1 cellular context compared by ENCODE assay signal in genomic region chr16:89917773-89918452, GRCh38.
TF ChIP-seq lines count a peak whose summit lies in the region.

No MANE protein-coding gene starts in this region.

TF ChIP-seq in K562, 482 proteins besides CTCF, POLR2A, EP300 and RAD21 (continued from another document and continues in another):
- TF ChIP-seq ID3 (CRISPR knock-in tag; IDR thresholded peaks at IDR 0.05) (no peak), ID3 (tag; IDR thresholded peaks at IDR 0.05) (0 out of 2 replicates have a peak, but pooled peaks have one; percentile 67), C11orf30 (IDR thresholded peaks at IDR 0.05; ENCODE audit: low read depth) (no peak), RBBP5 (IDR thresholded peaks at IDR 0.05; ENCODE audit: borderline replicate concordance, insufficient read depth, low read length, poor library complexity, severe bottlenecking) (peak; percentile 45), TAF1 (IDR thresholded peaks at IDR 0.05; ENCODE audit: control insufficient read depth, extremely low read depth, insufficient read depth, low read length, severe bottlenecking) (peak; percentile 34), ZNF76 (CRISPR knock-in tag; IDR thresholded peaks at IDR 0.05; ENCODE audit: borderline replicate concordance) (no peak), L3MBTL2 (IDR thresholded peaks at IDR 0.05) (peak; percentile 98), LEF1 (IDR thresholded peaks at IDR 0.05) (peak; percentile 94), JUN (IDR thresholded peaks at IDR 0.05; ENCODE audit: borderline replicate concordance, low read depth, low read length) (peak; percentile 16; the same call in 1 of the 2 replicates), JUN (CRISPR knock-in tag; IDR thresholded peaks at IDR 0.05; ENCODE audit: borderline replicate concordance) (no peak), EP400 (IDR thresholded peaks at IDR 0.05) (peak; percentile 71; the same call in 1 of the 2 replicates), SP1 (CRISPR knock-in tag; IDR thresholded peaks at IDR 0.05) (0 out of 2 replicates have a peak, but pooled peaks have one; percentile 27), TGIF2 (CRISPR knock-in tag; IDR thresholded peaks at IDR 0.05) (0 out of 2 replicates have a peak, but pooled peaks have one; percentile 36), PHF20 (IDR thresholded peaks at IDR 0.05; ENCODE audit: partially characterized antibody) (peak; percentile 74), HCFC1 (IDR thresholded peaks at IDR 0.05; ENCODE audit: low read depth, low read length) (0 out of 2 replicates have a peak, but pooled peaks have one; percentile 18), ZKSCAN1 (IDR thresholded peaks at IDR 0.05; ENCODE audit: low read depth, low read length) (0 out of 2 replicates have a peak, but pooled peaks have one; percentile 24), KDM1A (IDR thresholded peaks at IDR 0.05) (peak in 1 of 2 experiments; percentile 24; a peak in 1 of 4 replicates), FIP1L1 (IDR thresholded peaks at IDR 0.05; ENCODE audit: low read depth, low read length, poor library complexity, severe bottlenecking) (peak; percentile 81), RB1 (IDR thresholded peaks at IDR 0.05; ENCODE audit: low read depth) (peak; percentile 54), ERF (CRISPR knock-in tag; IDR thresholded peaks at IDR 0.05) (peak; percentile 16; the same call in 1 of the 2 replicates), USF2 (CRISPR knock-in tag; IDR thresholded peaks at IDR 0.05) (peak; percentile 60), CXXC5 (CRISPR knock-in tag; IDR thresholded peaks at IDR 0.05) (peak; percentile 78), KDM4B (IDR thresholded peaks at IDR 0.05; ENCODE audit: borderline replicate concordance in 2 of 2, low read depth in 1 of 2) (no peak), KLF13 (tag; IDR thresholded peaks at IDR 0.05; ENCODE audit: borderline replicate concordance, low read depth) (peak; percentile 21; the same call in 1 of the 2 replicates), HMGN3 (IDR thresholded peaks at IDR 0.05; ENCODE audit: borderline replicate concordance, extremely low read depth, insufficient read length, low read depth, low read length) (peak; percentile 58), CCNT2 (IDR thresholded peaks at IDR 0.05; ENCODE audit: borderline replicate concordance, extremely low read depth, insufficient read length, low read depth, low read length) (peak; percentile 18), ZNF717 (CRISPR knock-in tag; IDR thresholded peaks at IDR 0.05) (0 out of 2 replicates have a peak, but pooled peaks have one; percentile 68), RNF2 (IDR thresholded peaks at IDR 0.05) (peak; percentile 80), CHD4 (IDR thresholded peaks at IDR 0.05; ENCODE audit: insufficient read depth, insufficient replicate concordance, low read depth, low read length, poor library complexity, severe bottlenecking) (no peak), ETV5 (CRISPR knock-in tag; IDR thresholded peaks at IDR 0.05; ENCODE audit: low read depth) (peak; percentile 58; the same call in 1 of the 2 replicates), E2F1 (CRISPR knock-in tag; IDR thresholded peaks at IDR 0.05) (0 out of 2 replicates have a peak, but pooled peaks have one; percentile 51), ZBTB9 (CRISPR knock-in tag; IDR thresholded peaks at IDR 0.05) (peak; percentile 81; the same call in 1 of the 2 replicates), PCBP1 (IDR thresholded peaks at IDR 0.05; ENCODE audit: low read depth, low read length, poor library complexity, severe bottlenecking) (peak; percentile 41), ZC3H11A (IDR thresholded peaks at IDR 0.05; ENCODE audit: low read depth, low read length) (no peak), SPI1 (IDR thresholded peaks at IDR 0.05; ENCODE audit: borderline replicate concordance, low read depth, low read length) (peak; percentile 51; the same call in 1 of the 2 replicates), STAT5A (IDR thresholded peaks at IDR 0.05; ENCODE audit: borderline replicate concordance, low read length) (0 out of 2 replicates have a peak, but pooled peaks have one; percentile 43), HNRNPLL (IDR thresholded peaks at IDR 0.05; ENCODE audit: low read depth, low read length, poor library complexity, severe bottlenecking) (peak; percentile 87), TCF7 (IDR thresholded peaks at IDR 0.05; ENCODE audit: borderline replicate concordance) (peak; percentile 97), TOE1 (IDR thresholded peaks at IDR 0.05; ENCODE audit: borderline replicate concordance) (0 out of 2 replicates have a peak, but pooled peaks have one; percentile 35), TOE1 (CRISPR knock-in tag; IDR thresholded peaks at IDR 0.05; ENCODE audit: borderline replicate concordance, low read depth) (no peak), CBFA2T3 (IDR thresholded peaks at IDR 0.05) (peak; percentile 10; the same call in 1 of the 2 replicates), SMAD4 (CRISPR knock-in tag; conservative IDR thresholded peaks at IDR 0.05) (peak; percentile 66), ATF1 (CRISPR knock-in tag; IDR thresholded peaks at IDR 0.05) (no peak), ATF1 (tag; IDR thresholded peaks at IDR 0.05) (0 out of 2 replicates have a peak, but pooled peaks have one; percentile 36), KDM2B (CRISPR knock-in tag; IDR thresholded peaks at IDR 0.05) (0 out of 2 replicates have a peak, but pooled peaks have one; percentile 17), GABPA (tag; conservative IDR thresholded peaks at IDR 0.05; ENCODE audit: low read depth) (peak; percentile 70), SIX5 (IDR thresholded peaks at IDR 0.05; ENCODE audit: borderline replicate concordance in 1 of 2, insufficient read depth in 1 of 2, low read depth in 1 of 2, low read length in 2 of 2) (no peak)
- TF ChIP-seq, protein P1, sequence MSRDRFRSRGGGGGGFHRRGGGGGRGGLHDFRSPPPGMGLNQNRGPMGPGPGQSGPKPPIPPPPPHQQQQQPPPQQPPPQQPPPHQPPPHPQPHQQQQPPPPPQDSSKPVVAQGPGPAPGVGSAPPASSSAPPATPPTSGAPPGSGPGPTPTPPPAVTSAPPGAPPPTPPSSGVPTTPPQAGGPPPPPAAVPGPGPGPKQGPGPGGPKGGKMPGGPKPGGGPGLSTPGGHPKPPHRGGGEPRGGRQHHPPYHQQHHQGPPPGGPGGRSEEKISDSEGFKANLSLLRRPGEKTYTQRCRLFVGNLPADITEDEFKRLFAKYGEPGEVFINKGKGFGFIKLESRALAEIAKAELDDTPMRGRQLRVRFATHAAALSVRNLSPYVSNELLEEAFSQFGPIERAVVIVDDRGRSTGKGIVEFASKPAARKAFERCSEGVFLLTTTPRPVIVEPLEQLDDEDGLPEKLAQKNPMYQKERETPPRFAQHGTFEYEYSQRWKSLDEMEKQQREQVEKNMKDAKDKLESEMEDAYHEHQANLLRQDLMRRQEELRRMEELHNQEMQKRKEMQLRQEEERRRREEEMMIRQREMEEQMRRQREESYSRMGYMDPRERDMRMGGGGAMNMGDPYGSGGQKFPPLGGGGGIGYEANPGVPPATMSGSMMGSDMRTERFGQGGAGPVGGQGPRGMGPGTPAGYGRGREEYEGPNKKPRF (IDR thresholded peaks at IDR 0.05; ENCODE audit: low read depth, low read length), result no peak
- TF ChIP-seq, protein P2, sequence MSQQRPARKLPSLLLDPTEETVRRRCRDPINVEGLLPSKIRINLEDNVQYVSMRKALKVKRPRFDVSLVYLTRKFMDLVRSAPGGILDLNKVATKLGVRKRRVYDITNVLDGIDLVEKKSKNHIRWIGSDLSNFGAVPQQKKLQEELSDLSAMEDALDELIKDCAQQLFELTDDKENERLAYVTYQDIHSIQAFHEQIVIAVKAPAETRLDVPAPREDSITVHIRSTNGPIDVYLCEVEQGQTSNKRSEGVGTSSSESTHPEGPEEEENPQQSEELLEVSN (IDR thresholded peaks at IDR 0.05; ENCODE audit: borderline replicate concordance in 1 of 2, extremely low read depth in 1 of 2, insufficient read depth in 1 of 2, insufficient read length in 1 of 2, low read depth in 1 of 2, low read length in 1 of 2, poor library complexity in 1 of 2, severe bottlenecking in 1 of 2), result peak; percentile 95 to 97
- TF ChIP-seq, protein P3, sequence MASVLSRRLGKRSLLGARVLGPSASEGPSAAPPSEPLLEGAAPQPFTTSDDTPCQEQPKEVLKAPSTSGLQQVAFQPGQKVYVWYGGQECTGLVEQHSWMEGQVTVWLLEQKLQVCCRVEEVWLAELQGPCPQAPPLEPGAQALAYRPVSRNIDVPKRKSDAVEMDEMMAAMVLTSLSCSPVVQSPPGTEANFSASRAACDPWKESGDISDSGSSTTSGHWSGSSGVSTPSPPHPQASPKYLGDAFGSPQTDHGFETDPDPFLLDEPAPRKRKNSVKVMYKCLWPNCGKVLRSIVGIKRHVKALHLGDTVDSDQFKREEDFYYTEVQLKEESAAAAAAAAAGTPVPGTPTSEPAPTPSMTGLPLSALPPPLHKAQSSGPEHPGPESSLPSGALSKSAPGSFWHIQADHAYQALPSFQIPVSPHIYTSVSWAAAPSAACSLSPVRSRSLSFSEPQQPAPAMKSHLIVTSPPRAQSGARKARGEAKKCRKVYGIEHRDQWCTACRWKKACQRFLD (CRISPR knock-in tag; IDR thresholded peaks at IDR 0.05), result peak; percentile 55; the same call in 1 of the 2 replicates
- TF ChIP-seq, protein P4, sequence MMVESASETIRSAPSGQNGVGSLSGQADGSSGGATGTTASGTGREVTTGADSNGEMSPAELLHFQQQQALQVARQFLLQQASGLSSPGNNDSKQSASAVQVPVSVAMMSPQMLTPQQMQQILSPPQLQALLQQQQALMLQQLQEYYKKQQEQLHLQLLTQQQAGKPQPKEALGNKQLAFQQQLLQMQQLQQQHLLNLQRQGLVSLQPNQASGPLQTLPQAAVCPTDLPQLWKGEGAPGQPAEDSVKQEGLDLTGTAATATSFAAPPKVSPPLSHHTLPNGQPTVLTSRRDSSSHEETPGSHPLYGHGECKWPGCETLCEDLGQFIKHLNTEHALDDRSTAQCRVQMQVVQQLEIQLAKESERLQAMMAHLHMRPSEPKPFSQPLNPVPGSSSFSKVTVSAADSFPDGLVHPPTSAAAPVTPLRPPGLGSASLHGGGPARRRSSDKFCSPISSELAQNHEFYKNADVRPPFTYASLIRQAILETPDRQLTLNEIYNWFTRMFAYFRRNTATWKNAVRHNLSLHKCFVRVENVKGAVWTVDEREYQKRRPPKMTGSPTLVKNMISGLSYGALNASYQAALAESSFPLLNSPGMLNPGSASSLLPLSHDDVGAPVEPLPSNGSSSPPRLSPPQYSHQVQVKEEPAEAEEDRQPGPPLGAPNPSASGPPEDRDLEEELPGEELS (CRISPR knock-in tag; IDR thresholded peaks at IDR 0.05; ENCODE audit: borderline replicate concordance), result 0 out of 2 replicates have a peak, but pooled peaks have one; percentile 17
- TF ChIP-seq, protein P5, sequence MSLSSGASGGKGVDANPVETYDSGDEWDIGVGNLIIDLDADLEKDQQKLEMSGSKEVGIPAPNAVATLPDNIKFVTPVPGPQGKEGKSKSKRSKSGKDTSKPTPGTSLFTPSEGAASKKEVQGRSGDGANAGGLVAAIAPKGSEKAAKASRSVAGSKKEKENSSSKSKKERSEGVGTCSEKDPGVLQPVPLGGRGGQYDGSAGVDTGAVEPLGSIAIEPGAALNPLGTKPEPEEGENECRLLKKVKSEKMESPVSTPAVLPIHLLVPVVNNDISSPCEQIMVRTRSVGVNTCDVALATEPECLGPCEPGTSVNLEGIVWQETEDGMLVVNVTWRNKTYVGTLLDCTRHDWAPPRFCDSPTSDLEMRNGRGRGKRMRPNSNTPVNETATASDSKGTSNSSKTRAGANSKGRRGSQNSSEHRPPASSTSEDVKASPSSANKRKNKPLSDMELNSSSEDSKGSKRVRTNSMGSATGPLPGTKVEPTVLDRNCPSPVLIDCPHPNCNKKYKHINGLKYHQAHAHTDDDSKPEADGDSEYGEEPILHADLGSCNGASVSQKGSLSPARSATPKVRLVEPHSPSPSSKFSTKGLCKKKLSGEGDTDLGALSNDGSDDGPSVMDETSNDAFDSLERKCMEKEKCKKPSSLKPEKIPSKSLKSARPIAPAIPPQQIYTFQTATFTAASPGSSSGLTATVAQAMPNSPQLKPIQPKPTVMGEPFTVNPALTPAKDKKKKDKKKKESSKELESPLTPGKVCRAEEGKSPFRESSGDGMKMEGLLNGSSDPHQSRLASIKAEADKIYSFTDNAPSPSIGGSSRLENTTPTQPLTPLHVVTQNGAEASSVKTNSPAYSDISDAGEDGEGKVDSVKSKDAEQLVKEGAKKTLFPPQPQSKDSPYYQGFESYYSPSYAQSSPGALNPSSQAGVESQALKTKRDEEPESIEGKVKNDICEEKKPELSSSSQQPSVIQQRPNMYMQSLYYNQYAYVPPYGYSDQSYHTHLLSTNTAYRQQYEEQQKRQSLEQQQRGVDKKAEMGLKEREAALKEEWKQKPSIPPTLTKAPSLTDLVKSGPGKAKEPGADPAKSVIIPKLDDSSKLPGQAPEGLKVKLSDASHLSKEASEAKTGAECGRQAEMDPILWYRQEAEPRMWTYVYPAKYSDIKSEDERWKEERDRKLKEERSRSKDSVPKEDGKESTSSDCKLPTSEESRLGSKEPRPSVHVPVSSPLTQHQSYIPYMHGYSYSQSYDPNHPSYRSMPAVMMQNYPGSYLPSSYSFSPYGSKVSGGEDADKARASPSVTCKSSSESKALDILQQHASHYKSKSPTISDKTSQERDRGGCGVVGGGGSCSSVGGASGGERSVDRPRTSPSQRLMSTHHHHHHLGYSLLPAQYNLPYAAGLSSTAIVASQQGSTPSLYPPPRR (CRISPR knock-in tag; IDR thresholded peaks at IDR 0.05; ENCODE audit: borderline replicate concordance), result 0 out of 2 replicates have a peak, but pooled peaks have one; percentile 58
